ENCODE assay signal across 8 cellular contexts in genomic region chr3:65439641-65440040, GRCh38.
DNase-seq lines count a peak whose midpoint lies in the region; FAIRE-seq and TF ChIP-seq lines count a peak whose summit lies in the region.

No MANE protein-coding gene starts in this region.

- no peaks in the 10 kb centered on the region for H3K27me3 Mint-ChIP-seq in MCF 10A (ENCODE audit: insufficient read depth, unreplicated experiment)
- no peaks in the 10 kb centered on the region for H3K27me3 Mint-ChIP-seq in type B pancreatic cell

- BruUV-seq in MCF 10A (replicated peaks; lab: Mats Ljungman, UMichigan), result no TSS peak

- H3K9me3 Mint-ChIP-seq in MCF 10A (ENCODE audit: unreplicated experiment), result no peaks in the 10 kb centered on the region
- H3K9me3 Mint-ChIP-seq in type B pancreatic cell, result no peaks in the 10 kb centered on the region

- TF ChIP-seq CTCF in MCF 10A (IDR thresholded peaks at IDR 0.05; ENCODE audit: unreplicated experiment) (peak; percentile 45), type B pancreatic cell (conservative IDR thresholded peaks at IDR 0.05) (peak; percentile 80)

- intact Hi-C loops in MCF 10A (cut with micrococcal nuclease), result loop anchor here (1.0 to 5.0 kb wide), 3 partner anchors 234 to 758 kb away; no protein-coding TSS in a partner anchor

- no peak for FAIRE-seq in GM19239 (lab: Jason Lieb, UNC)

- CTCF ChIA-PET in MCF 10A (lab: Yijun Ruan, JAX), result interaction anchor here (0.6 to 4.3 kb wide), 53 partner anchors 8 to 1010 kb away, joined by 3 to 102 read pairs (median 4); no protein-coding TSS in a partner anchor

- POLR2A ChIA-PET in MCF 10A (lab: Yijun Ruan, JAX), result interaction anchor here (0.7 to 0.8 kb wide), 2 partner anchors 9 to 699 kb away, joined by 3 read pairs; no protein-coding TSS in a partner anchor

- H3K4me1 Mint-ChIP-seq in MCF 10A (ENCODE audit: insufficient read depth, unreplicated experiment) (no peaks in the 10 kb centered on the region), type B pancreatic cell (ENCODE audit: unreplicated experiment) (peaks cover 6% of the 10 kb centered on the region)

- no peak overlapping the region for H3K27ac Mint-ChIP-seq in MCF 10A (ENCODE audit: low read depth, unreplicated experiment)
- H3K27ac Mint-ChIP-seq in type B pancreatic cell, result no peak overlapping the region

- peak; percentile 27 for DNase-seq in NCI-H345 (lab: John Stamatoyannopoulos, UW)
- no peak for DNase-seq in NCI-H345 treated with DMSO at 0.1 percent for 48 hours (lab: John Stamatoyannopoulos, UW; ENCODE audit: unreplicated experiment)
- DNase-seq in NCI-H1694 treated with DMSO at 0.1 percent for 48 hours (lab: John Stamatoyannopoulos, UW), result peak; percentile 21
- peak; percentile 66 for DNase-seq in MCF 10A (ENCODE audit: unreplicated experiment)
- DNase-seq in islet precursor cell, result peak; percentile 81
- DNase-seq in type B pancreatic cell (ENCODE audit: extremely low spot score, unreplicated experiment), result no peak
- DNase-seq in GM19239 (ENCODE audit: insufficient read length, low spot score), result no peak
- DNase-seq in activated CD4-positive, CD25-positive, alpha-beta regulatory T cell (lab: John Stamatoyannopoulos, UW), result no peak

- H3K36me3 Mint-ChIP-seq in MCF 10A (ENCODE audit: insufficient read depth, unreplicated experiment) (no peaks in the 10 kb centered on the region), type B pancreatic cell (peaks cover 12% of the 10 kb centered on the region)

- H3K4me3 Mint-ChIP-seq in MCF 10A (ENCODE audit: unreplicated experiment), result no peak overlapping the region
- no peak overlapping the region for H3K4me3 Mint-ChIP-seq in type B pancreatic cell

Comparison
In these comparisons a context has a peak if more than half of its experiments do, and no peak if none do; other contexts are left out.
1. DNase-seq: peak in NCI-H345 (single experiment), NCI-H1694 treated with DMSO at 0.1 percent for 48 hours (single experiment), MCF 10A (single experiment) and islet precursor cell (single experiment); none in NCI-H345 treated with DMSO at 0.1 percent for 48 hours (single experiment), type B pancreatic cell (single experiment), GM19239 (single experiment) and activated CD4-positive, CD25-positive, alpha-beta regulatory T cell (0 of 4).